ENCODE assay signal across 8 cellular contexts in genomic region chr12:53232641-53233538, GRCh38. TPM values are rescaled to one million over a fixed set of nuclear protein-coding genes. Genes with fewer than 3 reads are reported as not detected.
DNase-seq lines count a peak whose midpoint lies in the region; ATAC-seq and TF ChIP-seq lines count a peak whose summit lies in the region.

No MANE protein-coding gene starts in this region.

- H3K4me3 ChIP-seq in fibroblast of lung (replicated peaks in 1 of 4; ENCODE audit: control extremely low read depth in 1 of 4, insufficient read depth in 1 of 4, low read depth in 3 of 4, low read length in 4 of 4): peak overlapping the region; percentile 38 to 91 (median 52)

- intact Hi-C loops in activated CD4-positive, alpha-beta memory T cell treated with anti-CD3 and anti-CD28 coated beads for 36 hours (cut with micrococcal nuclease): loop anchor here (1.0 kb wide), 1 partner anchor 12 kb away; no protein-coding TSS in a partner anchor

- H3K9me3 Mint-ChIP-seq in activated CD4-positive, alpha-beta memory T cell treated with anti-CD3 and anti-CD28 coated beads for 36 hours: no peaks in the 10 kb centered on the region

- peak overlapping the region; percentile 52 for H2AFZ ChIP-seq in fibroblast of lung (ENCODE audit: low read length)

- no peaks in the 10 kb centered on the region for H3K79me2 ChIP-seq in fibroblast of lung (ENCODE audit: control insufficient read depth, insufficient read depth, low read length)

- no peaks in the 10 kb centered on the region for H3K36me3 Mint-ChIP-seq in activated CD4-positive, alpha-beta memory T cell treated with anti-CD3 and anti-CD28 coated beads for 36 hours

- ATAC-seq in HG03280 (IDR thresholded peaks at IDR 0.05; ENCODE audit: unreplicated experiment): no peak

- H3K4me1 Mint-ChIP-seq in activated CD4-positive, alpha-beta memory T cell treated with anti-CD3 and anti-CD28 coated beads for 36 hours (ENCODE audit: low read depth): peaks cover 75% of the 10 kb centered on the region

- POLR2A ChIA-PET in activated CD4-positive, alpha-beta memory T cell treated with anti-CD3 and anti-CD28 coated beads for 36 hours (lab: Charles Lee): interaction anchor here (1.0 to 1.1 kb wide), 4 partner anchors 10 to 24 kb away, joined by 3 to 4 read pairs (median 4); no protein-coding TSS in a partner anchor

- H3K9ac ChIP-seq in fibroblast of lung (ENCODE audit: insufficient read depth, low read length): no peak overlapping the region

- H3K4me2 ChIP-seq in fibroblast of lung (ENCODE audit: extremely low read depth, insufficient read depth, low read length): peak overlapping the region; percentile 89

- DNase-seq in DMS53 treated with DMSO at 0.1 percent for 48 hours (lab: John Stamatoyannopoulos, UW; ENCODE audit: unreplicated experiment) (peak; percentile 71), HuH-7.5 (ENCODE audit: low spot score) (peak; percentile 62), fibroblast of lung (ENCODE audit: low read depth in 2 of 2) (peak; percentile 21 to 49), occipital lobe (lab: John Stamatoyannopoulos, UW) (peak; percentile 25), SHP77 treated with DMSO at 0.1 percent for 48 hours (lab: John Stamatoyannopoulos, UW) (no peak), superior temporal gyrus (ENCODE audit: extremely low spot score) (no peak)
- DNase-seq in activated CD4-positive, alpha-beta memory T cell treated with anti-CD3 and anti-CD28 coated beads for 36 hours: peak; percentile 59

- CTCF ChIA-PET in activated CD4-positive, alpha-beta memory T cell treated with anti-CD3 and anti-CD28 coated beads for 36 hours (lab: Charles Lee): interaction anchor here (0.6 to 5.0 kb wide), 5 partner anchors 12 to 112 kb away, joined by 3 to 30 read pairs (median 3); no protein-coding TSS in a partner anchor

- H3K4me1 ChIP-seq in fibroblast of lung (ENCODE audit: control insufficient read depth, extremely low read depth, insufficient read depth, low read length): peaks cover 19% of the 10 kb centered on the region

- peak overlapping the region; percentile 86 for H3K4me3 Mint-ChIP-seq in activated CD4-positive, alpha-beta memory T cell treated with anti-CD3 and anti-CD28 coated beads for 36 hours

- peak overlapping the region; percentile 91 for H3K27ac Mint-ChIP-seq in activated CD4-positive, alpha-beta memory T cell treated with anti-CD3 and anti-CD28 coated beads for 36 hours

- H3K36me3 ChIP-seq in fibroblast of lung (ENCODE audit: control insufficient read depth, insufficient read depth, low read length): no peaks in the 10 kb centered on the region

- peaks cover 8% of the 10 kb centered on the region for H3K27me3 ChIP-seq in fibroblast of lung (ENCODE audit: control insufficient read depth, insufficient read depth, low read length)

- H3K9me3 ChIP-seq in fibroblast of lung (ENCODE audit: control insufficient read depth, insufficient read depth, low read depth, low read length): no peaks in the 10 kb centered on the region

- no peaks in the 10 kb centered on the region for H3K27me3 Mint-ChIP-seq in activated CD4-positive, alpha-beta memory T cell treated with anti-CD3 and anti-CD28 coated beads for 36 hours

- no peak for TF ChIP-seq CTCF in fibroblast of lung (conservative IDR thresholded peaks at IDR 0.05 in 1 of 2, IDR thresholded peaks at IDR 0.05 in 1 of 2; ENCODE audit: low read depth in 1 of 2, low read length in 2 of 2)

- no peaks in the 10 kb centered on the region for H4K20me1 ChIP-seq in fibroblast of lung (ENCODE audit: control insufficient read depth, extremely low read depth, insufficient read depth, low read length)

- no peak overlapping the region for H3K27ac ChIP-seq in fibroblast of lung (ENCODE audit: insufficient read depth, low read length)

RNA-seq across cellular contexts. Expression of gene RARG, which starts 0.9 kb away (rescaled TPM):
- total RNA-seq in activated CD4-positive, alpha-beta memory T cell treated with anti-CD3 and anti-CD28 coated beads for 36 hours: 10 to 100 TPM; 21.8 to 25.2 TPM
- total RNA-seq in fibroblast of lung (26.7 and 51.4 TPM in 2 replicates), occipital lobe (7.6 TPM)
- polyA plus RNA-seq in fibroblast of lung: 26.9 and 30.4 TPM in 2 replicates
- polyA plus RNA-seq in fibroblast of lung (2012): 38.1 and 47.4 TPM in 2 replicates
- polyA minus RNA-seq in fibroblast of lung (ENCODE audit: low replicate concordance): 83.5 and 87.1 TPM in 2 replicates

RNA-seq across cellular contexts. Expression of gene ITGB7, which starts 25.8 kb away (rescaled TPM):
- 100 to 1,000 TPM; 168 to 169 TPM for total RNA-seq in activated CD4-positive, alpha-beta memory T cell treated with anti-CD3 and anti-CD28 coated beads for 36 hours
- total RNA-seq in fibroblast of lung: 0.26 and 0.50 TPM in 2 replicates
- 0.15 and 0.20 TPM in 2 replicates for polyA plus RNA-seq in fibroblast of lung
- 0.22 and 0.38 TPM in 2 replicates for polyA plus RNA-seq in fibroblast of lung (2012)
- not detected in 2 replicates for polyA minus RNA-seq in fibroblast of lung (ENCODE audit: low replicate concordance)
- not detected for total RNA-seq in occipital lobe

RNA-seq across cellular contexts. Expression of gene ESPL1, which starts 35.2 kb away (rescaled TPM):
- 10 to 100 TPM; 70.0 to 77.2 TPM for total RNA-seq in activated CD4-positive, alpha-beta memory T cell treated with anti-CD3 and anti-CD28 coated beads for 36 hours
- 0.26 and 1.8 TPM in 2 replicates for total RNA-seq in fibroblast of lung
- polyA plus RNA-seq in fibroblast of lung: 1.4 and 5.8 TPM in 2 replicates
- 1.7 and 5.1 TPM in 2 replicates for polyA plus RNA-seq in fibroblast of lung (2012)
- polyA minus RNA-seq in fibroblast of lung (ENCODE audit: low replicate concordance): 11.3 and 27.3 TPM in 2 replicates
- 1.7 TPM for total RNA-seq in occipital lobe

RNA-seq across cellular contexts. Expression of gene CSAD, which starts 52.2 kb away (rescaled TPM):
- total RNA-seq in activated CD4-positive, alpha-beta memory T cell treated with anti-CD3 and anti-CD28 coated beads for 36 hours: 10 to 100 TPM; 21.4 to 23.7 TPM
- total RNA-seq in fibroblast of lung (6.4 and 10.1 TPM in 2 replicates), occipital lobe (26.0 TPM)
- polyA plus RNA-seq in fibroblast of lung: 6.9 and 7.8 TPM in 2 replicates
- 5.5 and 7.9 TPM in 2 replicates for polyA plus RNA-seq in fibroblast of lung (2012)
- polyA minus RNA-seq in fibroblast of lung (ENCODE audit: low replicate concordance): 3.7 and 10.6 TPM in 2 replicates

RNA-seq across cellular contexts. Expression of gene ZNF740, which starts 52.4 kb away (rescaled TPM):
- total RNA-seq in activated CD4-positive, alpha-beta memory T cell treated with anti-CD3 and anti-CD28 coated beads for 36 hours: 10 to 100 TPM; 32.6 to 37.5 TPM
- total RNA-seq in fibroblast of lung (14.6 and 16.8 TPM in 2 replicates), occipital lobe (19.7 TPM)
- polyA plus RNA-seq in fibroblast of lung: 7.3 and 10.6 TPM in 2 replicates
- 7.0 and 9.8 TPM in 2 replicates for polyA plus RNA-seq in fibroblast of lung (2012)
- 6.0 and 10.6 TPM in 2 replicates for polyA minus RNA-seq in fibroblast of lung (ENCODE audit: low replicate concordance)

Comparison
In these comparisons a context has a peak if more than half of its experiments do, and no peak if none do; other contexts are left out.
1. DNase-seq: peak in DMS53 treated with DMSO at 0.1 percent for 48 hours (single experiment), HuH-7.5 (single experiment), activated CD4-positive, alpha-beta memory T cell treated with anti-CD3 and anti-CD28 coated beads for 36 hours (single experiment), fibroblast of lung (2 of 2) and occipital lobe (single experiment); none in SHP77 treated with DMSO at 0.1 percent for 48 hours (single experiment) and superior temporal gyrus (single experiment).
2. RNA of gene ITGB7, which starts 25.8 kb away (total RNA-seq): 168 to 169 TPM in activated CD4-positive, alpha-beta memory T cell treated with anti-CD3 and anti-CD28 coated beads for 36 hours; 0.26 to 0.50 TPM in fibroblast of lung and not detected in occipital lobe (single experiment); every median in the first group is over 100 times any median in the second.
3. RNA of gene ESPL1, which starts 35.2 kb away (total RNA-seq): 70.0 to 77.2 TPM in activated CD4-positive, alpha-beta memory T cell treated with anti-CD3 and anti-CD28 coated beads for 36 hours; 0.26 to 1.8 TPM in fibroblast of lung and 1.7 TPM in occipital lobe (single experiment); every median in the first group is over 10 times any median in the second.